1 cellular context compared by ENCODE assay signal in genomic region chr19:11346104-11346940, GRCh38.
TF ChIP-seq lines count a peak whose summit lies in the region.

Gene CCDC159 (plus strand): TSS chr19:11346519. CDS start chr19:11346607, 88 bp downstream.
Gene TMEM205 (minus strand): TSS chr19:11346268. CDS start chr19:11345619, 649 bp downstream.

TF ChIP-seq in liver, 16 proteins besides CTCF, POLR2A, EP300 and RAD21 (continued from another document):
- TF ChIP-seq ZBTB33 (IDR thresholded peaks at IDR 0.05): peak; percentile 94
- peak; percentile 94 for TF ChIP-seq MAX (IDR thresholded peaks at IDR 0.05)
- peak; percentile 85 to 93 for TF ChIP-seq EGR1 (IDR thresholded peaks at IDR 0.05; ENCODE audit: low read depth in 2 of 2)
